ENCODE assay signal across 9 cellular contexts in genomic region chr11:12066056-12066798, GRCh38. TPM values are rescaled to one million over a fixed set of nuclear protein-coding genes. Genes with fewer than 3 reads are reported as not detected.
DNase-seq lines count a peak whose midpoint lies in the region; ATAC-seq and TF ChIP-seq lines count a peak whose summit lies in the region.
"Had no signal": no experiment of that assay in that cellular context is flagged by ENCODE, and none has a peak within 500 bp of the region (broad histone marks: within the 10 kb centered on the region; RNA-seq: fewer than 3 reads in every experiment).

No MANE protein-coding gene starts in this region.

- H3K27ac ChIP-seq in rectal smooth muscle tissue (ENCODE audit: low read depth, low read length) = peak overlapping the region; percentile 70

- no peak for TF ChIP-seq CTCF in fibroblast of villous mesenchyme (IDR thresholded peaks at IDR 0.05; ENCODE audit: insufficient read depth, low read depth, low read length)

- no peak overlapping the region for H3K9ac ChIP-seq in rectal smooth muscle tissue (ENCODE audit: low read length)

- H3K36me3 ChIP-seq in rectal smooth muscle tissue (ENCODE audit: control insufficient read depth, insufficient read depth, low read length) = no peaks in the 10 kb centered on the region
- H3K36me3 ChIP-seq: Peyer's patch had no signal

- ATAC-seq in GM21529 (IDR thresholded peaks at IDR 0.05; ENCODE audit: unreplicated experiment) (no peak), HG03565 (IDR thresholded peaks at IDR 0.05; ENCODE audit: unreplicated experiment) (no peak)

- H3K27me3 ChIP-seq in rectal smooth muscle tissue (ENCODE audit: control insufficient read depth, insufficient read depth, low read length) = no peaks in the 10 kb centered on the region
- H3K27me3 ChIP-seq: Peyer's patch had no signal

- H3K4me3 ChIP-seq in fibroblast of villous mesenchyme (ENCODE audit: low read depth, low read length) = no peak overlapping the region
- no peak overlapping the region for H3K4me3 ChIP-seq in rectal smooth muscle tissue (ENCODE audit: low read length)
- H3K4me3 ChIP-seq: Peyer's patch had no signal

- DNase-seq in GM04503 (ENCODE audit: low read depth) (peak; percentile 92), RPMI7951 (ENCODE audit: low read depth) (peak; percentile 89), fibroblast of villous mesenchyme (ENCODE audit: low read depth) (peak; percentile 93), midbrain (lab: John Stamatoyannopoulos, UW) (no peak)
- DNase-seq in stimulated activated CD4-positive, alpha-beta T cell treated with anti-CD3 and anti-CD28 coated beads, Interleukin-1b, Interleukin-23, amount 100 ng/mL, for 48 hours = no peak

- H3K4me1 ChIP-seq in rectal smooth muscle tissue (ENCODE audit: control insufficient read depth, insufficient read depth, low read length) = peaks cover 15% of the 10 kb centered on the region

RNA-seq across cellular contexts. Expression of gene MICAL2, which starts 44.2 kb away (rescaled TPM):
- total RNA-seq in RPMI7951 (2014; rRNA removed; shearing (Covaris generic)) = 58.6 TPM in 2 replicates
- 164 and 323 TPM in 2 replicates for total RNA-seq in fibroblast of villous mesenchyme

RNA-seq across cellular contexts. Expression of gene DKK3, which starts 57.8 kb away (rescaled TPM):
- 271 and 303 TPM in 2 replicates for total RNA-seq in RPMI7951 (2014; rRNA removed; shearing (Covaris generic))
- total RNA-seq in fibroblast of villous mesenchyme = 316 and 338 TPM in 2 replicates

Comparison
In these comparisons a context has a peak if more than half of its experiments do, and no peak if none do; other contexts are left out.
1. DNase-seq: peak in GM04503 (single experiment), RPMI7951 (single experiment) and fibroblast of villous mesenchyme (single experiment); none in midbrain (single experiment) and stimulated activated CD4-positive, alpha-beta T cell treated with anti-CD3 and anti-CD28 coated beads, Interleukin-1b, Interleukin-23, amount 100 ng/mL, for 48 hours (single experiment).